9 cellular contexts compared by ENCODE assay signal in genomic region chr20:38894091-38894847, GRCh38. TPM values are rescaled to one million over a fixed set of nuclear protein-coding genes. Genes with fewer than 3 reads are reported as not detected.
A peak's percentile ranks its signal among the peaks of the same experiment; 100 is the strongest.
DNase-seq lines count a peak whose midpoint lies in the region; ATAC-seq and TF ChIP-seq lines count a peak whose summit lies in the region.
"Had no signal": no experiment of that assay in that cellular context is flagged by ENCODE, and none has a peak within 500 bp of the region (broad histone marks: within the 10 kb centered on the region; RNA-seq: fewer than 3 reads in every experiment).

No MANE protein-coding gene starts in this region.

- no peaks in the 10 kb centered on the region for H3K9me3 ChIP-seq in CD8-positive, alpha-beta memory T cell (ENCODE audit: low read length)
- no peaks in the 10 kb centered on the region for H3K9me3 ChIP-seq in lower lobe of right lung
- H3K9me3 ChIP-seq in uterus, result no peaks in the 10 kb centered on the region

- TF ChIP-seq POLR2A in uterus (IDR thresholded peaks at IDR 0.05), result no peak

- peaks cover 32 to 62% (median 39%) of the 10 kb centered on the region in 3 donors for H3K4me1 Mint-ChIP-seq in CD8-positive, alpha-beta memory T cell
- H3K4me1 Mint-ChIP-seq in activated naive CD8-positive, alpha-beta T cell treated with anti-CD3 and anti-CD28 coated beads, Interleukin-2, amount 10 ng/mL, durations not matched to agents 7 days and 5 days, result peaks cover 27% of the 10 kb centered on the region

- TF ChIP-seq CTCF in lower lobe of right lung (IDR thresholded peaks at IDR 0.05) (no peak), uterus (IDR thresholded peaks at IDR 0.05) (no peak)

- H3K36me3 Mint-ChIP-seq in CD8-positive, alpha-beta memory T cell, result peaks cover 0 to 73% (median 4%) of the 10 kb centered on the region in 3 donors
- peaks cover 16% of the 10 kb centered on the region for H3K36me3 Mint-ChIP-seq in activated naive CD8-positive, alpha-beta T cell treated with anti-CD3 and anti-CD28 coated beads, Interleukin-2, amount 10 ng/mL, durations not matched to agents 7 days and 5 days

- no peak for DNase-seq in CD8-positive, alpha-beta memory T cell
- DNase-seq in HuH-7.5 (ENCODE audit: low spot score), result peak; percentile 67
- no peak for DNase-seq in activated naive CD8-positive, alpha-beta T cell treated with anti-CD3 and anti-CD28 coated beads, Interleukin-2, amount 10 ng/mL, durations not matched to agents 7 days and 5 days
- DNase-seq in lower lobe of right lung, result no peak
- no peak for DNase-seq in mesenteric fat pad (ENCODE audit: low spot score)
- no peak for DNase-seq in dedifferentiated amniotic fluid mesenchymal stem cell (ENCODE audit: extremely low spot score)
- DNase-seq in uterus, result no peak
- no peak for DNase-seq in GF-D8 (lab: John Stamatoyannopoulos, UW)

- H3K9me3 Mint-ChIP-seq in CD8-positive, alpha-beta memory T cell, result no peaks in the 10 kb centered on the region
- no peaks in the 10 kb centered on the region for H3K9me3 Mint-ChIP-seq in activated naive CD8-positive, alpha-beta T cell treated with anti-CD3 and anti-CD28 coated beads, Interleukin-2, amount 10 ng/mL, durations not matched to agents 7 days and 5 days

- CTCF ChIA-PET in CD8-positive, alpha-beta memory T cell (lab: Charles Lee), result interaction anchor here (0.7 to 5.9 kb wide), 21 partner anchors 13 to 459 kb away, joined by 3 to 51 read pairs (median 6); partner anchors contain the start of genes ACTR5, PPP1R16B and SNHG17

- POLR2A ChIA-PET in CD8-positive, alpha-beta memory T cell (lab: Charles Lee), result interaction anchor here (2.4 to 3.0 kb wide), 2 partner anchors 11 to 18 kb away, joined by 10 to 32 read pairs; no protein-coding TSS in a partner anchor
- POLR2A ChIA-PET in activated naive CD8-positive, alpha-beta T cell treated with anti-CD3 and anti-CD28 coated beads, Interleukin-2, amount 10 ng/mL, durations not matched to agents 7 days and 5 days (lab: Charles Lee), result interaction anchor here (1.5 kb wide), 1 partner anchor 19 kb away, joined by 4 read pairs; no protein-coding TSS in a partner anchor

- H3K27me3 ChIP-seq in CD8-positive, alpha-beta memory T cell (ENCODE audit: insufficient read depth, low read length, poor library complexity, severe bottlenecking), result no peaks in the 10 kb centered on the region
- H3K27me3 ChIP-seq in lower lobe of right lung (ENCODE audit: low read depth), result no peaks in the 10 kb centered on the region
- H3K27me3 ChIP-seq in uterus, result no peaks in the 10 kb centered on the region

- H3K27ac Mint-ChIP-seq in CD8-positive, alpha-beta memory T cell, result peak overlapping the region; percentile 93 to 99 (median 96)
- peak overlapping the region; percentile 81 for H3K27ac Mint-ChIP-seq in activated naive CD8-positive, alpha-beta T cell treated with anti-CD3 and anti-CD28 coated beads, Interleukin-2, amount 10 ng/mL, durations not matched to agents 7 days and 5 days

- no peak overlapping the region for H3K4me3 ChIP-seq in CD8-positive, alpha-beta memory T cell (ENCODE audit: low read length)
- H3K4me3 ChIP-seq in lower lobe of right lung (no peak overlapping the region), uterus (peak overlapping the region in 1 of 2 donors; percentile 15)
- H3K4me3 ChIP-seq: lung had no signal

- H3K36me3 ChIP-seq in CD8-positive, alpha-beta memory T cell (ENCODE audit: insufficient read depth, low read length), result peaks cover 14% of the 10 kb centered on the region
- H3K36me3 ChIP-seq in lower lobe of right lung (no peaks in the 10 kb centered on the region), uterus (no peaks in the 10 kb centered on the region)

- no peak overlapping the region for H3K27ac ChIP-seq in CD8-positive, alpha-beta memory T cell (ENCODE audit: low read depth, low read length)
- H3K27ac ChIP-seq in lower lobe of right lung (no peak overlapping the region), uterus (no peak overlapping the region)

- no peak for ATAC-seq in activated naive CD8-positive, alpha-beta T cell treated with anti-CD3 and anti-CD28 coated beads, Interleukin-2, amount 10 ng/mL, durations not matched to agents 7 days and 5 days (ENCODE audit: low read depth)
- peak; percentile 34 to 35 for ATAC-seq in lower lobe of right lung

- H3K4me1 ChIP-seq in CD8-positive, alpha-beta memory T cell (ENCODE audit: insufficient read depth, low read length), result peaks cover 14% of the 10 kb centered on the region
- H3K4me1 ChIP-seq in lower lobe of right lung, result peaks cover 9% of the 10 kb centered on the region
- H3K4me1 ChIP-seq in uterus, result peaks cover 0 to 3% of the 10 kb centered on the region in 2 donors

- no peaks in the 10 kb centered on the region for H3K27me3 Mint-ChIP-seq in CD8-positive, alpha-beta memory T cell
- H3K27me3 Mint-ChIP-seq in activated naive CD8-positive, alpha-beta T cell treated with anti-CD3 and anti-CD28 coated beads, Interleukin-2, amount 10 ng/mL, durations not matched to agents 7 days and 5 days, result no peaks in the 10 kb centered on the region

- H3K4me3 Mint-ChIP-seq in CD8-positive, alpha-beta memory T cell, result peak overlapping the region in 6 of 7 donors; percentile 43 to 83 (median 62)
- peak overlapping the region; percentile 32 for H3K4me3 Mint-ChIP-seq in activated naive CD8-positive, alpha-beta T cell treated with anti-CD3 and anti-CD28 coated beads, Interleukin-2, amount 10 ng/mL, durations not matched to agents 7 days and 5 days

- intact Hi-C loops in lower lobe of right lung (cut with DNase I) (no loop called here), uterus (cut with DNase I; ENCODE audit: low total_unique reads) (loop anchor here (10.0 kb wide), 1 partner anchor 89 kb away; the partner anchor contains the start of gene PPP1R16B)

RNA-seq across cellular contexts. Expression of gene FAM83D, which starts 31.9 kb away (rescaled TPM):
- 10 to 100 TPM; 11.9 to 13.2 TPM for total RNA-seq in CD8-positive, alpha-beta memory T cell
- polyA plus RNA-seq in CD8-positive, alpha-beta memory T cell, result 2.3 TPM
- total RNA-seq in activated naive CD8-positive, alpha-beta T cell treated with anti-CD3 and anti-CD28 coated beads, Interleukin-2, amount 10 ng/mL, durations not matched to agents 7 days and 5 days, result 10 to 100 TPM; 14.4 to 15.4 TPM
- 0.71 TPM for total RNA-seq in lower lobe of right lung
- total RNA-seq in mesenteric fat pad, result 0.71 TPM
- 10 to 100 TPM in 1 of 4 donors, under 1 TPM in 1, not detected in 2; 0.61 to 15.1 TPM for total RNA-seq in uterus
